21 cellular contexts compared by ENCODE assay signal in the genomic region with DNA sequence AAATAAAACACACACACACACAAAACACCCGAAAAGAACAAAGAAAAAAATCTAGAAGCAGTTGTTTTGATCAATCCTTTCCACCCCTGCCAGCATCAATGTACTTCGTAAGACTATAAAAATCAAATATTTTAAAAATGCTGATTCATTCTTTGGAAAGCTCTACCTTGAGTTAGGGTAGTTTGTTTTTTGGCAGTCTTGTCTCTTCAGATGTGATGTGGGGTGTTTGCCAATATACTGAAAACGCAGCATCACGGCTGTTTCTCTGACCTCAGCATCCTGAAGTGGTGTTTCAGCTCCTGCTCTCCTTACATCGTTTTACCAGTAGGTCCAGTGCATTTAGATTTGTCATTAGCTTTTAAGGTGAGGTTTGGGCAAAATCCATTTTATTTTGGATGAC.
DNase-seq lines count a peak whose midpoint lies in the region; ATAC-seq, FAIRE-seq and TF ChIP-seq lines count a peak whose summit lies in the region.
"Had no signal": no experiment of that assay in that cellular context is flagged by ENCODE, and none has a peak within 500 bp of the region (broad histone marks: within the 10 kb centered on the region; RNA-seq: fewer than 3 reads in every experiment).

No MANE protein-coding gene starts in this region.

- peaks cover 3% of the 10 kb centered on the region for H3K36me3 Mint-ChIP-seq in endothelial cell (ENCODE audit: low read depth, unreplicated experiment)

- no peaks in the 10 kb centered on the region for H3K27me3 Mint-ChIP-seq in endothelial cell (ENCODE audit: unreplicated experiment)
- H3K27me3 Mint-ChIP-seq: CD4-positive, CD25-positive, alpha-beta regulatory T cell had no signal

- TF ChIP-seq POLR2A in A549 (IDR thresholded peaks at IDR 0.05; ENCODE audit: low read length) = no peak

- ATAC-seq in A549 = no peak

- TF ChIP-seq RAD21 in A549 (conservative IDR thresholded peaks at IDR 0.05 in 1 of 2, IDR thresholded peaks at IDR 0.05 in 1 of 2) = no peak

- CTCF ChIA-PET in A549 (lab: Yijun Ruan, JAX) = no interaction called here

- intact Hi-C loops in posterior vena cava (cut with DNase I) = no loop called here

- H3K4me3 ChIP-seq in A549 = no peak overlapping the region
- H3K4me3 ChIP-seq in cardiac fibroblast (replicated peaks in 1 of 2; ENCODE audit: low read depth in 2 of 2, low read length in 2 of 2) = no peak overlapping the region
- H3K4me3 ChIP-seq in fibroblast of the aortic adventitia (ENCODE audit: low read depth, low read length) = no peak overlapping the region

- no peak overlapping the region for H3K27ac ChIP-seq in A549
- H3K27ac ChIP-seq: HL-60, KMS-11, RWPE1 had no signal

- in situ Hi-C loops in GM13977 (cut with MboI; ENCODE audit: low pct_unique_long_range_greater_than_20kb, low sequenced_read_pairs, unreplicated experiment) = no loop called here

- no peak overlapping the region for H3K27ac Mint-ChIP-seq in endothelial cell (ENCODE audit: unreplicated experiment)
- H3K27ac Mint-ChIP-seq: CD4-positive, CD25-positive, alpha-beta regulatory T cell had no signal

- H3K4me2 ChIP-seq in A549 = no peak overlapping the region
- H3K4me2 ChIP-seq: KMS-11, SK-N-SH had no signal

- peaks cover 8% of the 10 kb centered on the region for H3K4me1 Mint-ChIP-seq in endothelial cell (ENCODE audit: unreplicated experiment)

- H3K4me3 Mint-ChIP-seq in endothelial cell (ENCODE audit: unreplicated experiment) = no peak overlapping the region
- H3K4me3 Mint-ChIP-seq: CD4-positive, CD25-positive, alpha-beta regulatory T cell; H9 had no signal

- TF ChIP-seq EP300 in A549 (IDR thresholded peaks at IDR 0.05) = no peak

- 65% methylated on average over 5 of the region's 5 CpGs for WGBS in A549 (ENCODE audit: missing lambda C conversion rate)

- POLR2A ChIA-PET in A549 (lab: Yijun Ruan, JAX) = no interaction called here

- DNase-seq in A549 (ENCODE audit: low read depth in 1 of 2, low spot score in 1 of 2) = no peak
- peak; percentile 17 for DNase-seq in M059J (ENCODE audit: low read depth)
- DNase-seq in cardiac fibroblast (ENCODE audit: low read depth in 2 of 2) = peak; percentile 15 to 41
- peak; percentile 68 for DNase-seq in fibroblast of the aortic adventitia (ENCODE audit: low read depth)
- DNase-seq in posterior vena cava (ENCODE audit: low spot score) = no peak
- DNase-seq in stimulated activated CD4-positive, alpha-beta T cell treated with anti-CD3 and anti-CD28 coated beads, Interleukin-15, amount 100 ng/mL, for 24 hours = no peak
- DNase-seq in endothelial cell (ENCODE audit: low spot score) = no peak
- DNase-seq in GM13977 (ENCODE audit: low spot score) = no peak
- DNase-seq: CD4-positive, CD25-positive, alpha-beta regulatory T cell; EL; GF-D8; H9; NCI-H1436 treated with DMSO at 0.1 percent for 48 hours; NCI-H1930; NCI-H69; SHP77 treated with DMSO at 0.1 percent for 48 hours; SK-N-SH had no signal

- 0 out of 3 replicates have a peak, but pooled peaks cover 9% of the 10 kb centered on the region for H3K4me1 ChIP-seq in A549

- H3K9me3 Mint-ChIP-seq in endothelial cell (ENCODE audit: unreplicated experiment) = no peaks in the 10 kb centered on the region
- H3K9me3 Mint-ChIP-seq: CD4-positive, CD25-positive, alpha-beta regulatory T cell; H9 had no signal

- no peak for TF ChIP-seq CTCF in A549 (IDR thresholded peaks at IDR 0.05)
- no peak for TF ChIP-seq CTCF in cardiac fibroblast (IDR thresholded peaks at IDR 0.05; ENCODE audit: low read depth, low read length)
- TF ChIP-seq CTCF in fibroblast of the aortic adventitia (IDR thresholded peaks at IDR 0.05; ENCODE audit: insufficient read depth, low read length) = no peak
- TF ChIP-seq CTCF in endothelial cell (IDR thresholded peaks at IDR 0.05; ENCODE audit: unreplicated experiment) = no peak
- no peak for TF ChIP-seq CTCF in GM13977 (IDR thresholded peaks at IDR 0.05; ENCODE audit: extremely low read depth, insufficient read depth, missing control alignments)

- no peaks in the 10 kb centered on the region for H3K9me3 ChIP-seq in A549
- H3K9me3 ChIP-seq: SK-N-SH had no signal

- FAIRE-seq in A549 (lab: Jason Lieb, UNC) = no peak
- FAIRE-seq: A204.1 had no signal

TF ChIP-seq in A549, 52 proteins besides CTCF, POLR2A, EP300 and RAD21:
- TF ChIP-seq MAFK (IDR thresholded peaks at IDR 0.05; ENCODE audit: partially characterized antibody) (peak; percentile 31), ZC3H11A (IDR thresholded peaks at IDR 0.05) (no peak), HOXA7 (CRISPR knock-in tag; IDR thresholded peaks at IDR 0.05) (no peak)
TF ChIP-seq in A549: peak in this region for 1.

Comparison
In these comparisons a context has a peak if more than half of its experiments do, and no peak if none do; other contexts are left out.
1. DNase-seq: peak in M059J (single experiment), cardiac fibroblast (2 of 2) and fibroblast of the aortic adventitia (single experiment); none in A549 (0 of 2), posterior vena cava (single experiment), stimulated activated CD4-positive, alpha-beta T cell treated with anti-CD3 and anti-CD28 coated beads, Interleukin-15, amount 100 ng/mL, for 24 hours (single experiment), endothelial cell (single experiment) and GM13977 (single experiment).